Comparison of ENCODE assay signal across 1 cellular context in the genomic region with DNA sequence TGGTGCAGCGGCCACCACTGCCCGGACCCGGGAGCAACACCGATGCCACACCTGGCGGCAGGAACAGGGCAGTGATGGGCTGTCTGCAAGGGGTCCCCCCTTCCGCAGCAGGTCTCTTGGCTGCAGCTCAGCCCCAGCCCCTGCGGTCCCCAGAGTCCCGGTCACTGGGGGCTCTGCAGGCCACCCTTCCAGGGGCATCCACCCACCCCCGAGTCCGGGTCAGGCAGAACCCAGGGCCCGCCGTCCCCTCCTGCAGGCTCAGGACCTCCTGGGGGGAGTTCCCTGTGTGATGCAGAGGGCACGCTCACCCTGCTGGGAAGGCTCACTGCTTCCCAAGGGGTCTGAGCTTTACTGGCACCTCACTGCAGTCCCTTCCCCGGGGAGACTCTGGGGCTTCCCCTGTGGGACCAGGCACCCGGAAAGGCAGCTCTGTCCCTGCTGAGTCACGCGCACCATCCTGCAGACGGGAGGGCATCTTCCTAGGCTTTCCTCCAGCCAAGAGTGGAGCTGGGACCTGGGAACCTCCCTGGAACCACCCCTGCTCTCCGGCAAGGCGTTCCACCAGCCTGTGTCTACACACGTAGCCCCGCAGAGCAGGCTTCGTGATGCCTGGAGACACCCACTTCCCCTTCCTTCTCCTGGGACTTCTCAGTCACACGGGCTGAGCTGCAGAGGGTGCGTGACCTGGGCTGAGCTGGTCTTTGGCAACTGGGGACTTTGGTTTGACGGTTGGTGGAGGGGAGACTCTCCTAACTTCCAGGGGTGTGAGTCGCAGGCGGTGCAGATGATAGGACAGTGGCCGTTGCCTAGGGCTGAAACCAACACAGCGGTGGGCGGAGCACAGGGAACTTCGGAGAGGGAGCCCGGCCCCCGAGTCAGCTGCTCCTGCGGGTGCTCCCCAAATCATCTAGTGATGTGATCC.
TF ChIP-seq lines count a peak whose summit lies in the region.

No MANE protein-coding gene starts in this region.

TF ChIP-seq in K562, 482 proteins besides CTCF, POLR2A, EP300 and RAD21 (continued from another document):
- TF ChIP-seq, protein P1, sequence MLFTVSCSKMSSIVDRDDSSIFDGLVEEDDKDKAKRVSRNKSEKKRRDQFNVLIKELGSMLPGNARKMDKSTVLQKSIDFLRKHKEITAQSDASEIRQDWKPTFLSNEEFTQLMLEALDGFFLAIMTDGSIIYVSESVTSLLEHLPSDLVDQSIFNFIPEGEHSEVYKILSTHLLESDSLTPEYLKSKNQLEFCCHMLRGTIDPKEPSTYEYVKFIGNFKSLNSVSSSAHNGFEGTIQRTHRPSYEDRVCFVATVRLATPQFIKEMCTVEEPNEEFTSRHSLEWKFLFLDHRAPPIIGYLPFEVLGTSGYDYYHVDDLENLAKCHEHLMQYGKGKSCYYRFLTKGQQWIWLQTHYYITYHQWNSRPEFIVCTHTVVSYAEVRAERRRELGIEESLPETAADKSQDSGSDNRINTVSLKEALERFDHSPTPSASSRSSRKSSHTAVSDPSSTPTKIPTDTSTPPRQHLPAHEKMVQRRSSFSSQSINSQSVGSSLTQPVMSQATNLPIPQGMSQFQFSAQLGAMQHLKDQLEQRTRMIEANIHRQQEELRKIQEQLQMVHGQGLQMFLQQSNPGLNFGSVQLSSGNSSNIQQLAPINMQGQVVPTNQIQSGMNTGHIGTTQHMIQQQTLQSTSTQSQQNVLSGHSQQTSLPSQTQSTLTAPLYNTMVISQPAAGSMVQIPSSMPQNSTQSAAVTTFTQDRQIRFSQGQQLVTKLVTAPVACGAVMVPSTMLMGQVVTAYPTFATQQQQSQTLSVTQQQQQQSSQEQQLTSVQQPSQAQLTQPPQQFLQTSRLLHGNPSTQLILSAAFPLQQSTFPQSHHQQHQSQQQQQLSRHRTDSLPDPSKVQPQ (CRISPR knock-in tag; IDR thresholded peaks at IDR 0.05; ENCODE audit: borderline replicate concordance), result no peak
- TF ChIP-seq ZNF354B (CRISPR knock-in tag; IDR thresholded peaks at IDR 0.05), result no peak
- TF ChIP-seq, protein P2, sequence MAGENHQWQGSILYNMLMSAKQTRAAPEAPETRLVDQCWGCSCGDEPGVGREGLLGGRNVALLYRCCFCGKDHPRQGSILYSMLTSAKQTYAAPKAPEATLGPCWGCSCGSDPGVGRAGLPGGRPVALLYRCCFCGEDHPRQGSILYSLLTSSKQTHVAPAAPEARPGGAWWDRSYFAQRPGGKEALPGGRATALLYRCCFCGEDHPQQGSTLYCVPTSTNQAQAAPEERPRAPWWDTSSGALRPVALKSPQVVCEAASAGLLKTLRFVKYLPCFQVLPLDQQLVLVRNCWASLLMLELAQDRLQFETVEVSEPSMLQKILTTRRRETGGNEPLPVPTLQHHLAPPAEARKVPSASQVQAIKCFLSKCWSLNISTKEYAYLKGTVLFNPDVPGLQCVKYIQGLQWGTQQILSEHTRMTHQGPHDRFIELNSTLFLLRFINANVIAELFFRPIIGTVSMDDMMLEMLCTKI (IDR thresholded peaks at IDR 0.05; ENCODE audit: partially characterized antibody), result no peak
- TF ChIP-seq, protein P3, sequence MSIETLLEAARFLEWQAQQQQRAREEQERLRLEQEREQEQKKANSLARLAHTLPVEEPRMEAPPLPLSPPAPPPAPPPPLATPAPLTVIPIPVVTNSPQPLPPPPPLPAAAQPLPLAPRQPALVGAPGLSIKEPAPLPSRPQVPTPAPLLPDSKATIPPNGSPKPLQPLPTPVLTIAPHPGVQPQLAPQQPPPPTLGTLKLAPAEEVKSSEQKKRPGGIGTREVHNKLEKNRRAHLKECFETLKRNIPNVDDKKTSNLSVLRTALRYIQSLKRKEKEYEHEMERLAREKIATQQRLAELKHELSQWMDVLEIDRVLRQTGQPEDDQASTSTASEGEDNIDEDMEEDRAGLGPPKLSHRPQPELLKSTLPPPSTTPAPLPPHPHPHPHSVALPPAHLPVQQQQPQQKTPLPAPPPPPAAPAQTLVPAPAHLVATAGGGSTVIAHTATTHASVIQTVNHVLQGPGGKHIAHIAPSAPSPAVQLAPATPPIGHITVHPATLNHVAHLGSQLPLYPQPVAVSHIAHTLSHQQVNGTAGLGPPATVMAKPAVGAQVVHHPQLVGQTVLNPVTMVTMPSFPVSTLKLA (conservative IDR thresholded peaks at IDR 0.05), result 0 out of 4 replicates have a peak, but pooled peaks of 1 of the 2 experiments have one; percentile 55
- no peak for TF ChIP-seq GTF2E2 (tag; IDR thresholded peaks at IDR 0.05)
- peak; percentile 46; the same call in 1 of the 2 replicates for TF ChIP-seq BHLHE40 (IDR thresholded peaks at IDR 0.05; ENCODE audit: low read length)
- TF ChIP-seq GATA2 (CRISPR knock-in tag; IDR thresholded peaks at IDR 0.05), result no peak
- 0 out of 2 replicates have a peak, but pooled peaks have one; percentile 25 for TF ChIP-seq SMARCA4 (IDR thresholded peaks at IDR 0.05)
- TF ChIP-seq RFX1 (IDR thresholded peaks at IDR 0.05), result no peak; the same call in 1 of the 2 replicates
- no peak for TF ChIP-seq NCOA1 (IDR thresholded peaks at IDR 0.05; ENCODE audit: low read depth)
TF ChIP-seq in K562: peak in this region for 31.
